In the genomic region with DNA sequence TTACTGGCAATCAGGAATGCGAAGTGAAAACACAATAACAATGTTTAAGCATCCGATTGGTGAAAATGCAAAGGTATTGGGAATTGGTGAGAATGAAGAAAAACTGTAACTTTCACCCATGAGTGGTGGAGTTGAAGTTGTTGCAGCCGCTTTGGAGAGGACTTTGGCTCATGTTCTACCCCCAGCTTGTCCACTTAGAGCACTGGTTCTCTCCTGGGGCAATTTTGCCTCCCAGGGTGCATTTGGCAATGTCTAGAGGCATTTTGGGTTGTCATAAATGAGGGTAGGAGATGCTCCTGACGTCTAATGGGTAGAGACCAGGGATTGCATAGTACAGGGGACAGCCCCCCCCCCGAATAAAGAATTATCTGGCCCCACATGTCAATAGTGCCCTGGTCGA, we compare ENCODE assay signal across 23 cellular contexts. TPM values are rescaled to one million over a fixed set of nuclear protein-coding genes. Genes with fewer than 3 reads are reported as not detected.
DNase-seq lines count a peak whose midpoint lies in the region; ATAC-seq, FAIRE-seq and TF ChIP-seq lines count a peak whose summit lies in the region.
"Had no signal": no experiment of that assay in that cellular context is flagged by ENCODE, and none has a peak within 500 bp of the region (broad histone marks: within the 10 kb centered on the region; RNA-seq: fewer than 3 reads in every experiment).

No MANE protein-coding gene starts in this region.

- peaks cover 7 to 27% (median 13%) of the 10 kb centered on the region in 4 donors for H3K4me1 ChIP-seq in liver (ENCODE audit: control insufficient read depth in 4 of 4, insufficient read depth in 4 of 4, low read length in 3 of 4)
- no peaks in the 10 kb centered on the region for H3K4me1 ChIP-seq in HepG2 (ENCODE audit: insufficient read depth, low read length)
- peaks cover 0 to 16% (median 5%) of the 10 kb centered on the region in 4 donors for H3K4me1 ChIP-seq in right lobe of liver

- no peaks in the 10 kb centered on the region for H3K36me3 ChIP-seq in liver (ENCODE audit: control insufficient read depth in 4 of 4, insufficient read depth in 3 of 4, low read depth in 1 of 4, low read length in 3 of 4)
- H3K36me3 ChIP-seq in HepG2 (replicated peaks in 1 of 2; ENCODE audit: control insufficient read depth in 1 of 2, insufficient read depth in 2 of 2, low read length in 2 of 2) = no peaks in the 10 kb centered on the region
- H3K36me3 ChIP-seq in SU-DHL-6 (ENCODE audit: low read length) = no peaks in the 10 kb centered on the region
- H3K36me3 ChIP-seq in right lobe of liver = no peaks in the 10 kb centered on the region

- no peaks in the 10 kb centered on the region for H3K9me2 ChIP-seq in SU-DHL-6 (replicated peaks; ENCODE audit: insufficient read depth, low read length)

- TF ChIP-seq POLR2A in HepG2 (IDR thresholded peaks at IDR 0.05; ENCODE audit: insufficient read depth in 1 of 2, low read depth in 2 of 2, low read length in 2 of 2) = no peak
- TF ChIP-seq POLR2A in right lobe of liver (IDR thresholded peaks at IDR 0.05) = no peak

- H3F3A ChIP-seq in SU-DHL-6 (ENCODE audit: insufficient read depth) = peaks cover 46% of the 10 kb centered on the region

- no peak overlapping the region for H3K4me3 Mint-ChIP-seq in glutamatergic neuron (ENCODE audit: unreplicated experiment)
- H3K4me3 Mint-ChIP-seq in CD4-positive, alpha-beta T cell = no peak overlapping the region
- H3K4me3 Mint-ChIP-seq: CD8-positive, alpha-beta memory T cell; GM23338; HFFc6 had no signal

- no peak overlapping the region for H3K4me2 ChIP-seq in HepG2 (ENCODE audit: low read depth, low read length)
- no peak overlapping the region for H3K4me2 ChIP-seq in SU-DHL-6 (ENCODE audit: low read depth, low read length, poor library complexity, severe bottlenecking)
- H3K4me2 ChIP-seq: GM23338 had no signal

- in situ Hi-C loops in HepG2 (cut with HindIII; ENCODE audit: extremely low pct_ligation_motif_present, low pct_unique_long_range_greater_than_20kb) = no loop called here

- ATAC-seq in HepG2 = no peak
- ATAC-seq in right lobe of liver = peak; percentile 9 to 42 (median 21)
- no peak for ATAC-seq in CD4-positive, alpha-beta T cell (ENCODE audit: poor library complexity)
- ATAC-seq: GM23338 had no signal

- H3K27me3 ChIP-seq in liver (ENCODE audit: control insufficient read depth in 4 of 4, insufficient read depth in 4 of 4, low read length in 3 of 4) (no peaks in the 10 kb centered on the region), HepG2 (ENCODE audit: control insufficient read depth in 1 of 2, insufficient read depth in 2 of 2, low read length in 2 of 2) (no peaks in the 10 kb centered on the region; a peak in 1 of 5 replicates), SU-DHL-6 (ENCODE audit: low read length) (no peaks in the 10 kb centered on the region), right lobe of liver (no peaks in the 10 kb centered on the region)
- peaks cover 3% of the 10 kb centered on the region for H3K27me3 ChIP-seq in CD4-positive, alpha-beta T cell (ENCODE audit: control insufficient read depth, insufficient read depth, low read length)
- H3K27me3 ChIP-seq: BLaER1 treated with 17β-estradiol and CSF1 and Interleukin-3, amounts not matched to agents 10 nM and 100 nM had no signal

- intact Hi-C loops in HepG2 (cut with micrococcal nuclease; ENCODE audit: unreplicated experiment) (no loop called here), right lobe of liver (cut with DNase I) (no loop called here)
- intact Hi-C loops in CD4-positive, alpha-beta T cell (cut with DNase I, micrococcal nuclease) = no loop called here

- CTCF ChIA-PET in HepG2 (lab: Yijun Ruan, JAX; ENCODE audit: low intra/inter-chr PET ratio, low total read pairs) = no interaction called here
- CTCF ChIA-PET in CD4-positive, alpha-beta T cell (lab: Charles Lee) = no interaction called here

- no peak overlapping the region for H3K27ac Mint-ChIP-seq in glutamatergic neuron (ENCODE audit: unreplicated experiment)
- H3K27ac Mint-ChIP-seq in CD4-positive, alpha-beta T cell = no peak overlapping the region
- H3K27ac Mint-ChIP-seq: GM23338, HFFc6, IgD-negative memory B cell had no signal

- no peak for DNase-seq in HepG2 (ENCODE audit: low spot score)
- DNase-seq in right lobe of liver = no peak
- no peak for DNase-seq in NCI-H345 treated with DMSO at 0.1 percent for 48 hours (lab: John Stamatoyannopoulos, UW; ENCODE audit: unreplicated experiment)
- DNase-seq in islet precursor cell = no peak
- no peak for DNase-seq in glutamatergic neuron
- no peak for DNase-seq in CD4-positive, alpha-beta T cell
- DNase-seq: 8988T; CD8-positive, alpha-beta memory T cell; COR-L47; DMS 273 treated with DMSO at 0.1 percent for 48 hours; DMS53; DND-41; EL; HCEC 1CT; HFFc6 had no signal

- H3K9ac ChIP-seq in liver (ENCODE audit: low read depth in 1 of 2, low read length in 2 of 2) = no peak overlapping the region
- no peak overlapping the region for H3K9ac ChIP-seq in HepG2 (ENCODE audit: insufficient read depth, low read depth, low read length)
- H3K9ac ChIP-seq in SU-DHL-6 (ENCODE audit: low read length) = no peak overlapping the region
- H3K9ac ChIP-seq: BLaER1 treated with 17β-estradiol and CSF1 and Interleukin-3, amounts not matched to agents 10 nM and 100 nM had no signal

- TF ChIP-seq RAD21 in liver (IDR thresholded peaks at IDR 0.05) (no peak), HepG2 (CRISPR knock-in tag; IDR thresholded peaks at IDR 0.05) (no peak)

- POLR2A ChIA-PET in HepG2 (lab: Yijun Ruan, JAX) = no interaction called here
- POLR2A ChIA-PET in CD4-positive, alpha-beta T cell (lab: Charles Lee) = no interaction called here

- 59% methylated on average over 6 of the region's 6 CpGs for WGBS in liver
- 24% methylated on average over 6 of the region's 6 CpGs for WGBS in HepG2 (ENCODE audit: low lambda C conversion rate)
- WGBS in right lobe of liver (ENCODE audit: insufficient coverage, low coverage, low lambda C conversion rate, missing lambda C conversion rate) = 51% methylated on average over 6 of the region's 6 CpGs

- H3K27me3 Mint-ChIP-seq in glutamatergic neuron (ENCODE audit: unreplicated experiment) = peaks cover 5% of the 10 kb centered on the region
- H3K27me3 Mint-ChIP-seq in CD4-positive, alpha-beta T cell = peaks cover 15% of the 10 kb centered on the region
- H3K27me3 Mint-ChIP-seq: IgD-negative memory B cell had no signal

- peaks cover 3% of the 10 kb centered on the region for H3K9me3 Mint-ChIP-seq in glutamatergic neuron (ENCODE audit: unreplicated experiment)
- no peaks in the 10 kb centered on the region for H3K9me3 Mint-ChIP-seq in CD4-positive, alpha-beta T cell
- H3K9me3 Mint-ChIP-seq: CD8-positive, alpha-beta memory T cell; GM23338; HFFc6; IgD-negative memory B cell had no signal

- no peak for FAIRE-seq in HepG2 (lab: Jason Lieb, UNC)
- FAIRE-seq: GM12891, GM19239, H54 had no signal

- BruUV-seq in HepG2 (replicated peaks; lab: Mats Ljungman, UMichigan) = no TSS peak

- H3K27ac ChIP-seq in liver (ENCODE audit: low read depth in 1 of 2, low read length in 2 of 2) (peak overlapping the region; percentile 67 to 80), HepG2 (ENCODE audit: extremely low read length, insufficient read depth, low read length) (no peak overlapping the region), SU-DHL-6 (ENCODE audit: low read depth, low read length) (peak overlapping the region; percentile 31), right lobe of liver (peak overlapping the region in 2 of 3 donors; percentile 82 to 83)
- H3K27ac ChIP-seq in CD4-positive, alpha-beta T cell (ENCODE audit: low read depth, low read length) = no peak overlapping the region

- TF ChIP-seq CTCF in liver (IDR thresholded peaks at IDR 0.05; ENCODE audit: low read depth, low read length, missing input control) = no peak
- no peak for TF ChIP-seq CTCF in HepG2 (CRISPR knock-in tag; IDR thresholded peaks at IDR 0.05)
- TF ChIP-seq CTCF in SU-DHL-6 (IDR thresholded peaks at IDR 0.05; ENCODE audit: insufficient read depth, low read length, poor library complexity, severe bottlenecking) = no peak
- no peak for TF ChIP-seq CTCF in right lobe of liver (IDR thresholded peaks at IDR 0.05)
- TF ChIP-seq CTCF in glutamatergic neuron (IDR thresholded peaks at IDR 0.05; ENCODE audit: partially characterized antibody, unreplicated experiment) = no peak
- TF ChIP-seq CTCF in CD4-positive, alpha-beta T cell (IDR thresholded peaks at IDR 0.05) = no peak

- H3K36me3 Mint-ChIP-seq in glutamatergic neuron (ENCODE audit: unreplicated experiment) = no peaks in the 10 kb centered on the region
- no peaks in the 10 kb centered on the region for H3K36me3 Mint-ChIP-seq in CD4-positive, alpha-beta T cell (ENCODE audit: low read depth)

- H4K20me1 ChIP-seq in HepG2 (ENCODE audit: insufficient read depth, low read length) (no peaks in the 10 kb centered on the region), SU-DHL-6 (ENCODE audit: low read depth, low read length) (no peaks in the 10 kb centered on the region)

- H2AFZ ChIP-seq in HepG2 (ENCODE audit: low read length) (no peak overlapping the region), SU-DHL-6 (ENCODE audit: low read depth, low read length, severe bottlenecking) (no peak overlapping the region)
- H2AFZ ChIP-seq: GM23338 had no signal

- no peak overlapping the region for H3K4me3 ChIP-seq in liver (ENCODE audit: low read depth in 1 of 3, low read length in 3 of 3)
- H3K4me3 ChIP-seq in HepG2 (replicated peaks in 1 of 3; ENCODE audit: insufficient read depth in 1 of 3, low read depth in 2 of 3, low read length in 3 of 3) = no peak overlapping the region
- no peak overlapping the region for H3K4me3 ChIP-seq in SU-DHL-6 (ENCODE audit: insufficient read depth, low read length, poor library complexity, severe bottlenecking)
- H3K4me3 ChIP-seq in right lobe of liver = no peak overlapping the region
- H3K4me3 ChIP-seq: BLaER1 treated with 17β-estradiol and CSF1 and Interleukin-3, amounts not matched to agents 10 nM and 100 nM; GM23338 had no signal

- H3K79me2 ChIP-seq in HepG2 (ENCODE audit: insufficient read depth, low read length) (no peaks in the 10 kb centered on the region), SU-DHL-6 (ENCODE audit: insufficient read depth, low read length) (peaks cover 71% of the 10 kb centered on the region)

- peaks cover 20% of the 10 kb centered on the region for H3K4me1 Mint-ChIP-seq in glutamatergic neuron (ENCODE audit: low read depth, unreplicated experiment)
- peaks cover 10% of the 10 kb centered on the region for H3K4me1 Mint-ChIP-seq in CD4-positive, alpha-beta T cell (ENCODE audit: low read depth)

- no peaks in the 10 kb centered on the region for H3K9me3 ChIP-seq in liver (ENCODE audit: control insufficient read depth in 4 of 4, low read length in 3 of 4)
- no peaks in the 10 kb centered on the region for H3K9me3 ChIP-seq in HepG2 (ENCODE audit: low read length)
- no peaks in the 10 kb centered on the region for H3K9me3 ChIP-seq in SU-DHL-6 (ENCODE audit: insufficient read depth, low read length)
- no peaks in the 10 kb centered on the region for H3K9me3 ChIP-seq in right lobe of liver
- H3K9me3 ChIP-seq in CD4-positive, alpha-beta T cell (ENCODE audit: control insufficient read depth, low read length) = no peaks in the 10 kb centered on the region

- TF ChIP-seq EP300 in HepG2 (IDR thresholded peaks at IDR 0.05; ENCODE audit: low read depth in 2 of 2, low read length in 2 of 2) (no peak), HepG2 (CRISPR knock-in tag; IDR thresholded peaks at IDR 0.05; ENCODE audit: borderline replicate concordance) (no peak)

RNA-seq across cellular contexts. Expression of gene ANKRD33B, which starts 46.2 kb away (rescaled TPM):
- total RNA-seq in liver (1 to 10 TPM in 1 of 2 donors, under 1 TPM in 1; 0.25 to 1.9 TPM), HepG2 (2016; rRNA removed; fragmentation: Illumina TruSeq; extraction: Trizol) (0.02 TPM in 1 of 2 replicates, not detected in the other), right lobe of liver (1 to 10 TPM in 1 of 6 experiments, under 1 TPM in 5; 0.16 to 1.3 (median 0.29) TPM), glutamatergic neuron (ENCODE audit: unreplicated experiment) (14.5 TPM)
- polyA plus RNA-seq in liver (under 1 TPM in 1 of 2 donors, not detected in 1; 0.09 TPM), HepG2 (2011; rRNA removed) (not detected in 2 replicates)
- total RNA-seq in HepG2 (2016; cell fraction: cytosol; rRNA removed; fragmentation: Illumina TruSeq; extraction: Trizol; ENCODE audit: low read depth) = not detected in 2 replicates
- 0.02 and 0.03 TPM in 2 replicates for total RNA-seq in HepG2 (2016; cell fraction: insoluble cytoplasmic fraction; rRNA removed; fragmentation: Illumina TruSeq; extraction: Trizol)
- 0.03 TPM in 1 of 2 replicates, not detected in the other for total RNA-seq in HepG2 (2016; cell fraction: membrane; rRNA removed; fragmentation: Illumina TruSeq; extraction: Trizol)
- 0.09 TPM in 1 of 2 replicates, not detected in the other for total RNA-seq in HepG2 (2016; cell fraction: nucleus; rRNA removed; fragmentation: Illumina TruSeq; extraction: Trizol)
- polyA plus RNA-seq in HepG2 (2011; cell fraction: cytosol; rRNA removed) = not detected in 2 replicates
- 0.02 and 0.03 TPM in 2 replicates for polyA plus RNA-seq in HepG2 (2011; cell fraction: nucleus; rRNA removed)
- not detected in 2 replicates for polyA plus RNA-seq in HepG2 (2012)
- polyA plus RNA-seq in HepG2 (2016; cell fraction: cytosol; fragmentation: Illumina TruSeq; extraction: Trizol; ENCODE audit: low read depth) = not detected in 2 replicates
- polyA plus RNA-seq in HepG2 (2016; cell fraction: insoluble cytoplasmic fraction; fragmentation: Illumina TruSeq; extraction: Trizol; ENCODE audit: low read depth) = not detected in 2 replicates
- polyA plus RNA-seq in HepG2 (2016; cell fraction: membrane; fragmentation: Illumina TruSeq; extraction: Trizol; ENCODE audit: low read depth) = not detected in 2 replicates
- polyA plus RNA-seq in HepG2 (2016; cell fraction: nucleus; fragmentation: Illumina TruSeq; extraction: Trizol; ENCODE audit: insufficient read depth, low read depth) = 0.11 TPM in 1 of 2 replicates, not detected in the other
- 0.02 and 9.0 TPM in 2 replicates for polyA minus RNA-seq in HepG2 (2011; rRNA and poly(A)+ RNA removed; ENCODE audit: low replicate concordance)
- 0.09 TPM in 1 of 2 replicates, not detected in the other for polyA minus RNA-seq in HepG2 (2011; cell fraction: cytosol; rRNA and poly(A)+ RNA removed)
- polyA minus RNA-seq in HepG2 (2011; cell fraction: nucleus; rRNA and poly(A)+ RNA removed) = not detected in 2 replicates
- total RNA-seq in CD4-positive, alpha-beta T cell = 1 to 10 TPM in 1 of 2 experiments, under 1 TPM in 1; 0.99 to 1.3 TPM

Comparison
In these comparisons a context has a peak if more than half of its experiments do, and no peak if none do; other contexts are left out.
1. H3K27ac ChIP-seq: peak in liver (2 of 2), SU-DHL-6 (single experiment) and right lobe of liver (2 of 3); none in HepG2 (single experiment) and CD4-positive, alpha-beta T cell (single experiment).
2. ATAC-seq: peak in right lobe of liver (4 of 4); none in HepG2 (single experiment) and CD4-positive, alpha-beta T cell (single experiment).